8 cellular contexts compared by ENCODE assay signal in genomic region chr11:77471520-77472234, GRCh38. TPM values are rescaled to one million over a fixed set of nuclear protein-coding genes. Genes with fewer than 3 reads are reported as not detected.
DNase-seq lines count a peak whose midpoint lies in the region; ATAC-seq and TF ChIP-seq lines count a peak whose summit lies in the region.

No MANE protein-coding gene starts in this region.

- intact Hi-C loops in HCT116 (cut with micrococcal nuclease) (loop anchor here (2.0 kb wide), 1 partner anchor 279 kb away; no protein-coding TSS in a partner anchor), testis (cut with DNase I; ENCODE audit: low total_unique reads) (no loop called here)

- CTCF ChIA-PET in HCT116 (lab: Charles Lee): interaction anchor here (0.6 to 2.2 kb wide), 7 partner anchors 11 to 209 kb away, joined by 3 to 8 read pairs (median 3); no protein-coding TSS in a partner anchor

- no peaks in the 10 kb centered on the region for H3K9me3 ChIP-seq in HCT116 (ENCODE audit: control insufficient read depth in 1 of 2, insufficient read depth in 1 of 2, low read depth in 1 of 2, low read length in 2 of 2)
- no peaks in the 10 kb centered on the region for H3K9me3 ChIP-seq in testis

- H3K4me3 ChIP-seq in HCT116 (replicated peaks in 1 of 2; ENCODE audit: low read depth in 1 of 2, low read length in 2 of 2): peak overlapping the region in 1 of 2 experiments; percentile 67; a peak in 1 of 4 replicates
- H3K4me3 ChIP-seq in fibroblast of mammary gland (ENCODE audit: control insufficient read depth, low read depth, low read length): no peak overlapping the region
- no peak overlapping the region for H3K4me3 ChIP-seq in testis

- peak overlapping the region; percentile 86 for H3K4me2 ChIP-seq in HCT116 (ENCODE audit: low read length)

- 57 to 64% methylated on average over 3 of the region's 3 CpGs for WGBS in testis, 2 donors

- POLR2A ChIA-PET in HCT116 (lab: Charles Lee): no interaction called here

- TF ChIP-seq POLR2A in HCT116 (IDR thresholded peaks at IDR 0.05; ENCODE audit: borderline replicate concordance, extremely low read depth, insufficient read depth, insufficient read length) (no peak), testis (IDR thresholded peaks at IDR 0.05) (no peak)

- BruUV-seq in HCT116 (replicated peaks; lab: Mats Ljungman, UMichigan): no TSS peak

- peak; percentile 32 to 66 (median 38); a peak in 4 of 6 replicates for TF ChIP-seq CTCF in HCT116 (IDR thresholded peaks at IDR 0.05 in 2 of 3, conservative IDR thresholded peaks at IDR 0.05 in 1 of 3; ENCODE audit: borderline replicate concordance in 1 of 3, insufficient read depth in 1 of 3, low read depth in 2 of 3, low read length in 2 of 3)
- TF ChIP-seq CTCF in fibroblast of mammary gland (conservative IDR thresholded peaks at IDR 0.05; ENCODE audit: control insufficient read depth, insufficient read depth, low read depth, low read length): peak; percentile 31
- TF ChIP-seq CTCF in testis (IDR thresholded peaks at IDR 0.05): no peak

- RAD21 ChIA-PET in HCT116 (lab: Charles Lee; ENCODE audit: low non-redundant PET in 1 of 2, low total read pairs in 2 of 2, uncharacterized antibody in 2 of 2, unreplicated experiment in 2 of 2): interaction anchor here in 1 of 2 experiments (0.6 kb wide), 1 partner anchor 75 kb away, joined by 4 read pairs; no protein-coding TSS in a partner anchor

- H4K20me1 ChIP-seq in HCT116 (ENCODE audit: insufficient read depth): no peaks in the 10 kb centered on the region

- no peaks in the 10 kb centered on the region for H3K9me2 ChIP-seq in HCT116 (ENCODE audit: insufficient read depth)

- no peak overlapping the region for H2AFZ ChIP-seq in HCT116 (ENCODE audit: low read depth, low read length, poor library complexity, severe bottlenecking)

- peaks cover 18 to 29% of the 10 kb centered on the region in 2 experiments for H3K4me1 ChIP-seq in HCT116 (ENCODE audit: control insufficient read depth in 1 of 2, insufficient read depth in 2 of 2, low read length in 2 of 2)
- no peaks in the 10 kb centered on the region for H3K4me1 ChIP-seq in testis

- H3K27ac ChIP-seq in HCT116 (ENCODE audit: low read depth, low read length) (no peak overlapping the region), testis (peak overlapping the region in 1 of 2 donors; percentile 8)

- TF ChIP-seq RAD21 in HCT116 (IDR thresholded peaks at IDR 0.05; ENCODE audit: low read depth): peak; percentile 45

- no peaks in the 10 kb centered on the region for H3K27me3 ChIP-seq in HCT116 (ENCODE audit: insufficient read depth, low read length)
- H3K27me3 ChIP-seq in testis: no peaks in the 10 kb centered on the region

- H3K79me2 ChIP-seq in HCT116 (ENCODE audit: insufficient read depth, low read length): peaks cover 9% of the 10 kb centered on the region; the same call in 1 of the 2 replicates

- H3K9ac ChIP-seq in HCT116 (ENCODE audit: low read length): 0 out of 2 replicates have a peak overlapping the region, but pooled peaks have one; percentile 24

- no peak for ATAC-seq in HCT116
- ATAC-seq in GM18867 (IDR thresholded peaks at IDR 0.05; ENCODE audit: unreplicated experiment): no peak
- ATAC-seq in HG03108 (IDR thresholded peaks at IDR 0.05; ENCODE audit: unreplicated experiment): no peak

- DNase-seq in CD1c-positive myeloid dendritic cell (ENCODE audit: extremely low spot score): peak; percentile 17
- DNase-seq in HCT116 (ENCODE audit: low read depth, low spot score): no peak
- peak; percentile 37 for DNase-seq in SK-N-DZ (ENCODE audit: low spot score)
- DNase-seq in fibroblast of mammary gland (ENCODE audit: low read depth): no peak
- peak; percentile 46 for DNase-seq in testis
- no peak for DNase-seq in NCI-H226

- no peaks in the 10 kb centered on the region for H3K36me3 ChIP-seq in HCT116 (ENCODE audit: control insufficient read depth in 1 of 2, insufficient read depth in 2 of 2, low read length in 2 of 2)
- H3K36me3 ChIP-seq in testis (ENCODE audit: low read depth, missing control alignments): no peaks in the 10 kb centered on the region

TF ChIP-seq in HCT116, 20 proteins besides CTCF, POLR2A, EP300 and RAD21:
- TF ChIP-seq ELF1 (IDR thresholded peaks at IDR 0.05; ENCODE audit: borderline replicate concordance, low read depth): no peak
- no peak for TF ChIP-seq ATF3 (IDR thresholded peaks at IDR 0.05)
- TF ChIP-seq POLR2AphosphoS5 (IDR thresholded peaks at IDR 0.05; ENCODE audit: low read depth, low read length): peak; percentile 19; the same call in 1 of the 2 replicates
- 0 out of 2 replicates have a peak, but pooled peaks have one; percentile 41 for TF ChIP-seq CEBPB (IDR thresholded peaks at IDR 0.05; ENCODE audit: low read depth)
- TF ChIP-seq, protein P1, sequence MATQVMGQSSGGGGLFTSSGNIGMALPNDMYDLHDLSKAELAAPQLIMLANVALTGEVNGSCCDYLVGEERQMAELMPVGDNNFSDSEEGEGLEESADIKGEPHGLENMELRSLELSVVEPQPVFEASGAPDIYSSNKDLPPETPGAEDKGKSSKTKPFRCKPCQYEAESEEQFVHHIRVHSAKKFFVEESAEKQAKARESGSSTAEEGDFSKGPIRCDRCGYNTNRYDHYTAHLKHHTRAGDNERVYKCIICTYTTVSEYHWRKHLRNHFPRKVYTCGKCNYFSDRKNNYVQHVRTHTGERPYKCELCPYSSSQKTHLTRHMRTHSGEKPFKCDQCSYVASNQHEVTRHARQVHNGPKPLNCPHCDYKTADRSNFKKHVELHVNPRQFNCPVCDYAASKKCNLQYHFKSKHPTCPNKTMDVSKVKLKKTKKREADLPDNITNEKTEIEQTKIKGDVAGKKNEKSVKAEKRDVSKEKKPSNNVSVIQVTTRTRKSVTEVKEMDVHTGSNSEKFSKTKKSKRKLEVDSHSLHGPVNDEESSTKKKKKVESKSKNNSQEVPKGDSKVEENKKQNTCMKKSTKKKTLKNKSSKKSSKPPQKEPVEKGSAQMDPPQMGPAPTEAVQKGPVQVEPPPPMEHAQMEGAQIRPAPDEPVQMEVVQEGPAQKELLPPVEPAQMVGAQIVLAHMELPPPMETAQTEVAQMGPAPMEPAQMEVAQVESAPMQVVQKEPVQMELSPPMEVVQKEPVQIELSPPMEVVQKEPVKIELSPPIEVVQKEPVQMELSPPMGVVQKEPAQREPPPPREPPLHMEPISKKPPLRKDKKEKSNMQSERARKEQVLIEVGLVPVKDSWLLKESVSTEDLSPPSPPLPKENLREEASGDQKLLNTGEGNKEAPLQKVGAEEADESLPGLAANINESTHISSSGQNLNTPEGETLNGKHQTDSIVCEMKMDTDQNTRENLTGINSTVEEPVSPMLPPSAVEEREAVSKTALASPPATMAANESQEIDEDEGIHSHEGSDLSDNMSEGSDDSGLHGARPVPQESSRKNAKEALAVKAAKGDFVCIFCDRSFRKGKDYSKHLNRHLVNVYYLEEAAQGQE (IDR thresholded peaks at IDR 0.05; ENCODE audit: low read depth): no peak
- TF ChIP-seq, protein P2, sequence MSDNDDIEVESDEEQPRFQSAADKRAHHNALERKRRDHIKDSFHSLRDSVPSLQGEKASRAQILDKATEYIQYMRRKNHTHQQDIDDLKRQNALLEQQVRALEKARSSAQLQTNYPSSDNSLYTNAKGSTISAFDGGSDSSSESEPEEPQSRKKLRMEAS (IDR thresholded peaks at IDR 0.05): no peak
- peak; percentile 33; the same call in 1 of the 2 replicates for TF ChIP-seq SP1 (IDR thresholded peaks at IDR 0.05; ENCODE audit: low read depth)

RNA-seq across cellular contexts. Expression of gene PAK1, which starts 2.2 kb away (rescaled TPM):
- total RNA-seq in HCT116 (2021; ENCODE audit: unreplicated experiment) (56.1 TPM), testis (10 to 100 TPM; 63.2 to 80.9 TPM)
- polyA plus RNA-seq in HCT116 (2012): 41.8 and 48.7 TPM in 2 replicates
- 38.4 and 40.4 TPM in 2 replicates for polyA plus RNA-seq in SK-N-DZ (2014; cell fraction: cytosol; rRNA removed)
- polyA plus RNA-seq in SK-N-DZ (2014; cell fraction: nucleus; rRNA removed): 65.4 and 122 TPM in 2 replicates
- 60.1 TPM for polyA plus RNA-seq in testis (ENCODE audit: insufficient read depth, low read depth, low replicate concordance)

Comparison
In these comparisons a context has a peak if more than half of its experiments do, and no peak if none do; other contexts are left out.
1. DNase-seq: peak in CD1c-positive myeloid dendritic cell (single experiment), SK-N-DZ (single experiment) and testis (single experiment); none in HCT116 (single experiment), fibroblast of mammary gland (single experiment) and NCI-H226 (single experiment).
2. CTCF ChIP-seq: peak in HCT116 (3 of 3) and fibroblast of mammary gland (single experiment); none in testis (0 of 3).